In the genomic region with DNA sequence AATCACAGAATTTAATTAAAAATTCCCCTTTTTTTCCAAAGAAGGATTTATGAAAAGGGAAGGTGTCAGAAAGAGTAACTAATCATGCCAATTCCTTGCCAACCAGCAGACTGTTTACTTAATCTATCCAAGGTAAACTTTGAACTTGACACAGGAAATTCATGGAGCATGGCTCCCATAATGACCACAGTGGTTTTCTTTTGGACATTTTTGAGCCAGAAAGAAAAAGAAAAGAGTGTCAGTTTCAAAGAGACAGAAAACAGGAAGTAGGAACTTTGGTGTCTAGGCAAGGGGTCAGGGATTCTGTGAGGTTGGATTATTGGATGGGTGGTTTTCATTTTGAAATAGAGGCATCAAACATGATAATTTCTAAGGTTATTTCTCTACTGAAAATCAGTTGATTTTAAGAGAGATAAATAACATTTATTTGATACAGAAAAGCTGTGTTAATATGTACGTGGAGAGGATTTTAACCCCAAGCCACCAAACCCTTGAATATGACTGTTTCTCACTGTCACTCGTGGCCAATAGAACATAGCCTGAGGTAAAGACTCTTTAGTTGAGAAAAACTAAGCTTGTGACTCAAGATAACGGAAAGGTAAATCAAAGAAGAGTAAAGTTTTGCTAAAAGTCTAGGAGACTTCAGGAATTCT, we compare ENCODE assay signal across 25 cellular contexts.
A peak's percentile ranks its signal among the peaks of the same experiment; 100 is the strongest.
DNase-seq lines count a peak whose midpoint lies in the region; ATAC-seq and TF ChIP-seq lines count a peak whose summit lies in the region.
"Had no signal": no experiment of that assay in that cellular context is flagged by ENCODE, and none has a peak within 500 bp of the region (broad histone marks: within the 10 kb centered on the region; RNA-seq: fewer than 3 reads in every experiment).

No MANE protein-coding gene starts in this region.

- H3K4me3 ChIP-seq in mammary epithelial cell (replicated peaks in 1 of 3; ENCODE audit: insufficient read depth in 1 of 3, low read depth in 2 of 3, low read length in 3 of 3): no peak overlapping the region
- H3K4me3 ChIP-seq: BLaER1 had no signal

- ATAC-seq in activated T-helper 17 cell treated with anti-CD3 and anti-CD28 coated beads, Interleukin-2, amount 50 U/mL, for 72 hours (replicated peaks): no peak
- ATAC-seq in HG03378 (IDR thresholded peaks at IDR 0.05; ENCODE audit: unreplicated experiment): no peak
- ATAC-seq: HCT116, Panc1, T-cell had no signal

- WGBS in mammary epithelial cell (ENCODE audit: low coverage, missing lambda C conversion rate): 0% methylated on average over 3 of the region's 3 CpGs

- no peaks in the 10 kb centered on the region for H3K9me3 ChIP-seq in mammary epithelial cell (replicated peaks; ENCODE audit: insufficient read depth, low read length)
- H3K9me3 ChIP-seq: BLaER1 had no signal

- H3K4me1 ChIP-seq in mammary epithelial cell (ENCODE audit: insufficient read depth, low read length): no peaks in the 10 kb centered on the region
- H3K4me1 ChIP-seq: BLaER1 had no signal

- no peak overlapping the region for H3K9ac ChIP-seq in mammary epithelial cell (ENCODE audit: insufficient read depth, low read length)
- H3K9ac ChIP-seq: BLaER1 had no signal

- no peaks in the 10 kb centered on the region for H4K20me1 ChIP-seq in mammary epithelial cell (ENCODE audit: insufficient read depth, low read length)
- H4K20me1 ChIP-seq: BLaER1 had no signal

- H3K4me1 Mint-ChIP-seq in nephron progenitor cell: peaks cover 5% of the 10 kb centered on the region
- no peaks in the 10 kb centered on the region for H3K4me1 Mint-ChIP-seq in activated T-helper 17 cell treated with anti-CD3 and anti-CD28 coated beads, Interleukin-2, amount 50 U/mL, for 72 hours
- H3K4me1 Mint-ChIP-seq: CD4-positive, CD25-positive, alpha-beta regulatory T cell; T-cell had no signal

- BruUV-seq in mammary epithelial cell (replicated peaks; lab: Mats Ljungman, UMichigan): no TSS peak

- no peak for TF ChIP-seq CTCF in nephron progenitor cell (IDR thresholded peaks at IDR 0.05)
- no peak for TF ChIP-seq CTCF in GM10248 (IDR thresholded peaks at IDR 0.05; ENCODE audit: control extremely low read depth, extremely low read depth, low read depth, missing control alignments)
- no peak for TF ChIP-seq CTCF in mammary epithelial cell (conservative IDR thresholded peaks at IDR 0.05 in 1 of 2, IDR thresholded peaks at IDR 0.05 in 1 of 2; ENCODE audit: extremely low read depth in 1 of 2, insufficient read depth in 1 of 2, low read depth in 1 of 2, low read length in 2 of 2)

- no peaks in the 10 kb centered on the region for H3K36me3 Mint-ChIP-seq in nephron progenitor cell (ENCODE audit: low read depth)
- no peaks in the 10 kb centered on the region for H3K36me3 Mint-ChIP-seq in activated T-helper 17 cell treated with anti-CD3 and anti-CD28 coated beads, Interleukin-2, amount 50 U/mL, for 72 hours (ENCODE audit: low read depth)
- H3K36me3 Mint-ChIP-seq: CD4-positive, CD25-positive, alpha-beta regulatory T cell; T-cell had no signal

- intact Hi-C loops in mammary epithelial cell (cut with micrococcal nuclease): no loop called here

- CTCF ChIA-PET in GM10248 (lab: Yijun Ruan, JAX): no interaction called here
- CTCF ChIA-PET in mammary epithelial cell (lab: Charles Lee; ENCODE audit: low non-redundant PET): no interaction called here

- dilution Hi-C loops in mammary epithelial cell (cut with HindIII; ENCODE audit: low sequenced_read_pairs): no loop called here

- DNase-seq in DMS53 (lab: John Stamatoyannopoulos, UW) (peak; percentile 25), HuH-7 (ENCODE audit: low spot score) (peak; percentile 5), left kidney (ENCODE audit: low read depth, low spot score) (peak; percentile 81), nephron progenitor cell (no peak), GM10248 (ENCODE audit: extremely low spot score) (no peak), mammary epithelial cell (no peak)
- DNase-seq: CD4-positive, CD25-positive, alpha-beta regulatory T cell; DMS153; IMR-90; KG1; MM.1S; NCI-H1048; NCI-H187; NCI-H2081 treated with DMSO at 0.1 percent for 48 hours; NCI-H2171 treated with DMSO at 0.1 percent for 48 hours; NCI-H345; NCI-H510A treated with DMSO at 0.1 percent for 48 hours; SHP77; T-cell had no signal

- H3K36me3 ChIP-seq in mammary epithelial cell (ENCODE audit: insufficient read depth, low read length): no peaks in the 10 kb centered on the region
- H3K36me3 ChIP-seq: BLaER1 had no signal

- H3K4me2 ChIP-seq in mammary epithelial cell (ENCODE audit: insufficient read depth, low read depth, low read length): no peak overlapping the region
- H3K4me2 ChIP-seq: BLaER1 had no signal

- no peak overlapping the region for H3K4me3 Mint-ChIP-seq in nephron progenitor cell
- no peak overlapping the region for H3K4me3 Mint-ChIP-seq in activated T-helper 17 cell treated with anti-CD3 and anti-CD28 coated beads, Interleukin-2, amount 50 U/mL, for 72 hours
- H3K4me3 Mint-ChIP-seq: CD4-positive, CD25-positive, alpha-beta regulatory T cell; T-cell had no signal

- no peak overlapping the region for H2AFZ ChIP-seq in mammary epithelial cell (ENCODE audit: low read depth, low read length)

- in situ Hi-C loops in mammary epithelial cell (cut with MboI; ENCODE audit: low sequenced_read_pairs in 2 of 2): no loop called here

- no peaks in the 10 kb centered on the region for H3K79me2 ChIP-seq in mammary epithelial cell (ENCODE audit: insufficient read depth, low read length)

- peaks cover 4% of the 10 kb centered on the region for H3K9me3 Mint-ChIP-seq in nephron progenitor cell
- no peaks in the 10 kb centered on the region for H3K9me3 Mint-ChIP-seq in activated T-helper 17 cell treated with anti-CD3 and anti-CD28 coated beads, Interleukin-2, amount 50 U/mL, for 72 hours

- H3K27me3 Mint-ChIP-seq in nephron progenitor cell (ENCODE audit: low read depth, poor library complexity): peaks cover 8% of the 10 kb centered on the region
- no peaks in the 10 kb centered on the region for H3K27me3 Mint-ChIP-seq in activated T-helper 17 cell treated with anti-CD3 and anti-CD28 coated beads, Interleukin-2, amount 50 U/mL, for 72 hours
- H3K27me3 Mint-ChIP-seq: T-cell had no signal

- POLR2A ChIA-PET in GM10248 (lab: Yijun Ruan, JAX): no interaction called here

- no peaks in the 10 kb centered on the region for H3K27me3 ChIP-seq in mammary epithelial cell (ENCODE audit: insufficient read depth, low read length)
- H3K27me3 ChIP-seq: BLaER1 had no signal

- H3K27ac Mint-ChIP-seq in nephron progenitor cell: peak overlapping the region; percentile 83
- no peak overlapping the region for H3K27ac Mint-ChIP-seq in activated T-helper 17 cell treated with anti-CD3 and anti-CD28 coated beads, Interleukin-2, amount 50 U/mL, for 72 hours
- H3K27ac Mint-ChIP-seq: CD4-positive, CD25-positive, alpha-beta regulatory T cell; T-cell had no signal

- H3K27ac ChIP-seq in mammary epithelial cell (ENCODE audit: insufficient read depth, low read depth, low read length): no peak overlapping the region
- H3K27ac ChIP-seq: BLaER1, RWPE1 had no signal

Comparison
In these comparisons a context has a peak if more than half of its experiments do, and no peak if none do; other contexts are left out.
1. DNase-seq: peak in DMS53 (single experiment), HuH-7 (single experiment) and left kidney (single experiment); none in nephron progenitor cell (single experiment), GM10248 (single experiment) and mammary epithelial cell (single experiment).